Comparison of ENCODE assay signal across 20 cellular contexts in genomic region chr16:57512296-57513001, GRCh38. TPM values are rescaled to one million over a fixed set of nuclear protein-coding genes. Genes with fewer than 3 reads are reported as not detected.
"Had no signal": no experiment of that assay in that cellular context is flagged by ENCODE, and none has a peak within 500 bp of the region (broad histone marks: within the 10 kb centered on the region; RNA-seq: fewer than 3 reads in every experiment).

No MANE protein-coding gene starts in this region.

- DNase-seq: activated CD4-positive, alpha-beta T cell treated with anti-CD3 and anti-CD28 coated beads, Interleukin-2, amount 50 U/mL, for 1 hour; activated CD8-positive, alpha-beta memory T cell treated with anti-CD3 and anti-CD28 coated beads for 24 hours; activated naive CD8-positive, alpha-beta T cell treated with anti-CD3 and anti-CD28 coated beads for 36 hours; amygdala; dorsolateral prefrontal cortex; endodermal cell; erythroblast; gastrocnemius medialis; mammary epithelial cell; occipital lobe; stimulated activated CD4-positive, alpha-beta T cell treated with anti-CD3 and anti-CD28 coated beads, Interleukin-1b, Interleukin-23, amount 100 ng/mL, for 48 hours; stomach had no signal

- H3K27ac Mint-ChIP-seq: activated naive CD8-positive, alpha-beta T cell treated with anti-CD3 and anti-CD28 coated beads for 36 hours; endodermal cell had no signal

- ATAC-seq: activated CD4-positive, CD25-positive, alpha-beta regulatory T cell treated with anti-CD3 and anti-CD28 coated beads, Interleukin-2, amount 50 U/mL, for 24 hours; gastrocnemius medialis; left lobe of liver; naive thymus-derived CD8-positive, alpha-beta T cell; psoas muscle; sciatic nerve had no signal

- H3K4me3 ChIP-seq: dorsolateral prefrontal cortex, gastrocnemius medialis, psoas muscle, stomach, thoracic aorta, uterus had no signal

- H3K27me3 Mint-ChIP-seq: activated naive CD8-positive, alpha-beta T cell treated with anti-CD3 and anti-CD28 coated beads for 36 hours; naive thymus-derived CD8-positive, alpha-beta T cell had no signal

- H3K4me1 ChIP-seq: gastrocnemius medialis, psoas muscle had no signal

- H3K27ac ChIP-seq: dorsolateral prefrontal cortex, gastrocnemius medialis, psoas muscle, stomach, thoracic aorta had no signal

- H3K9me3 Mint-ChIP-seq: activated naive CD8-positive, alpha-beta T cell treated with anti-CD3 and anti-CD28 coated beads for 36 hours; endodermal cell; naive thymus-derived CD8-positive, alpha-beta T cell had no signal

- H3K36me3 ChIP-seq: gastrocnemius medialis, uterus had no signal

- H3K4me1 Mint-ChIP-seq: activated naive CD8-positive, alpha-beta T cell treated with anti-CD3 and anti-CD28 coated beads for 36 hours; naive thymus-derived CD8-positive, alpha-beta T cell had no signal

- H3K9me3 ChIP-seq: gastrocnemius medialis, psoas muscle, stomach, thoracic aorta, uterus had no signal

- H3K4me3 Mint-ChIP-seq: activated naive CD8-positive, alpha-beta T cell treated with anti-CD3 and anti-CD28 coated beads for 36 hours; endodermal cell; naive thymus-derived CD8-positive, alpha-beta T cell had no signal

- H3K36me3 Mint-ChIP-seq: activated naive CD8-positive, alpha-beta T cell treated with anti-CD3 and anti-CD28 coated beads for 36 hours had no signal

- H3K27me3 ChIP-seq: dorsolateral prefrontal cortex, gastrocnemius medialis, uterus had no signal

RNA-seq across cellular contexts. Expression of gene ADGRG5, which starts 30.0 kb away (rescaled TPM):
- total RNA-seq: chondrocyte, gastrocnemius medialis, mammary epithelial cell, occipital lobe had no signal
- polyA plus RNA-seq: mammary epithelial cell had no signal
